In genomic region chr22:40534379-40535188, GRCh38 we compare ENCODE assay signal across 8 cellular contexts.
A peak's percentile ranks its signal among the peaks of the same experiment; 100 is the strongest.
DNase-seq lines count a peak whose midpoint lies in the region; ATAC-seq, FAIRE-seq and TF ChIP-seq lines count a peak whose summit lies in the region.

No MANE protein-coding gene starts in this region.

- TF ChIP-seq POLR2A in erythroblast (IDR thresholded peaks at IDR 0.05; ENCODE audit: low read length), result no peak
- no peak for TF ChIP-seq POLR2A in prostate gland (IDR thresholded peaks at IDR 0.05)

- H3K36me3 Mint-ChIP-seq in activated naive CD4-positive, alpha-beta T cell treated with anti-CD3 and anti-CD28 coated beads for 36 hours (ENCODE audit: low read depth), result no peaks in the 10 kb centered on the region

- peak overlapping the region; percentile 58 for H3K27ac ChIP-seq in SJSA1
- H3K27ac ChIP-seq in pancreas, result peak overlapping the region in 1 of 4 donors; percentile 28
- H3K27ac ChIP-seq in prostate gland, result no peak overlapping the region

- H3K9me3 Mint-ChIP-seq in activated naive CD4-positive, alpha-beta T cell treated with anti-CD3 and anti-CD28 coated beads for 36 hours, result no peaks in the 10 kb centered on the region

- WGBS in pancreas, 2 donors, result 40% methylated on average over 6 of the region's 6 CpGs
- 31% methylated on average over 6 of the region's 6 CpGs for WGBS in prostate gland

- intact Hi-C loops in activated naive CD4-positive, alpha-beta T cell treated with anti-CD3 and anti-CD28 coated beads for 36 hours (cut with micrococcal nuclease), result loop anchor here (5.0 to 10.0 kb wide), 2 partner anchors 360 to 753 kb away; partner anchors contain the start of gene RANGAP1
- intact Hi-C loops in pancreas (cut with DNase I) (no loop called here), prostate gland (cut with DNase I) (no loop called here)

- no peaks in the 10 kb centered on the region for H3K27me3 Mint-ChIP-seq in activated naive CD4-positive, alpha-beta T cell treated with anti-CD3 and anti-CD28 coated beads for 36 hours (ENCODE audit: low read depth)

- no peak for FAIRE-seq in pancreas (lab: Jason Lieb, UNC)

- peaks cover 8% of the 10 kb centered on the region; the same call in 1 of the 2 replicates for H3K36me3 ChIP-seq in SJSA1
- H3K36me3 ChIP-seq in pancreas, result no peaks in the 10 kb centered on the region
- H3K36me3 ChIP-seq in prostate gland, result no peaks in the 10 kb centered on the region

- peak overlapping the region; percentile 68 for H3K4me3 Mint-ChIP-seq in activated naive CD4-positive, alpha-beta T cell treated with anti-CD3 and anti-CD28 coated beads for 36 hours

- H3K9me3 ChIP-seq in SJSA1 (replicated peaks) (no peaks in the 10 kb centered on the region), pancreas (no peaks in the 10 kb centered on the region), prostate gland (no peaks in the 10 kb centered on the region)

- H3K4me1 ChIP-seq in SJSA1 (replicated peaks) (peaks cover 45% of the 10 kb centered on the region), pancreas (peaks cover 17 to 34% (median 20%) of the 10 kb centered on the region in 3 donors), prostate gland (replicated peaks) (peaks cover 4% of the 10 kb centered on the region)

- H3K4me3 ChIP-seq in SJSA1, result no peak overlapping the region
- no peak overlapping the region for H3K4me3 ChIP-seq in pancreas
- no peak overlapping the region for H3K4me3 ChIP-seq in prostate gland

- CTCF ChIA-PET in activated naive CD4-positive, alpha-beta T cell treated with anti-CD3 and anti-CD28 coated beads for 36 hours (lab: Charles Lee), result interaction anchor here (0.7 to 1.7 kb wide), 7 partner anchors 8 to 135 kb away, joined by 3 to 11 read pairs (median 4); no protein-coding TSS in a partner anchor

- ATAC-seq in pancreas, result peak in 3 of 4 donors; percentile 47 to 73 (median 72)
- no peak for ATAC-seq in GM19463 (IDR thresholded peaks at IDR 0.05; ENCODE audit: unreplicated experiment)

- H3K27me3 ChIP-seq in SJSA1 (replicated peaks) (no peaks in the 10 kb centered on the region), pancreas (no peaks in the 10 kb centered on the region), prostate gland (replicated peaks; ENCODE audit: insufficient read depth) (no peaks in the 10 kb centered on the region)

- H3K4me1 Mint-ChIP-seq in activated naive CD4-positive, alpha-beta T cell treated with anti-CD3 and anti-CD28 coated beads for 36 hours (ENCODE audit: low read depth), result peaks cover 59% of the 10 kb centered on the region

- TF ChIP-seq CTCF in pancreas (IDR thresholded peaks at IDR 0.05), result no peak
- no peak for TF ChIP-seq CTCF in prostate gland (IDR thresholded peaks at IDR 0.05)

- peak overlapping the region; percentile 87 for H3K27ac Mint-ChIP-seq in activated naive CD4-positive, alpha-beta T cell treated with anti-CD3 and anti-CD28 coated beads for 36 hours

- DNase-seq in activated naive CD4-positive, alpha-beta T cell treated with anti-CD3 and anti-CD28 coated beads for 36 hours, result peak; percentile 49
- no peak for DNase-seq in activated naive CD4-positive, alpha-beta T cell (lab: John Stamatoyannopoulos, UW)
- DNase-seq in SJSA1 (ENCODE audit: low read depth in 1 of 2, low spot score in 2 of 2) (peak; percentile 49 to 72), erythroblast (lab: John Stamatoyannopoulos, UW) (peak; percentile 20 to 36), pancreas (no peak), SK-N-DZ (ENCODE audit: low spot score) (no peak), prostate gland (ENCODE audit: low spot score) (no peak)

Comparison
In these comparisons a context has a peak if more than half of its experiments do, and no peak if none do; other contexts are left out.
1. DNase-seq: peak in activated naive CD4-positive, alpha-beta T cell treated with anti-CD3 and anti-CD28 coated beads for 36 hours (single experiment), SJSA1 (2 of 2) and erythroblast (2 of 2); none in activated naive CD4-positive, alpha-beta T cell (0 of 4), pancreas (0 of 6), SK-N-DZ (single experiment) and prostate gland (single experiment).